In the genomic region with DNA sequence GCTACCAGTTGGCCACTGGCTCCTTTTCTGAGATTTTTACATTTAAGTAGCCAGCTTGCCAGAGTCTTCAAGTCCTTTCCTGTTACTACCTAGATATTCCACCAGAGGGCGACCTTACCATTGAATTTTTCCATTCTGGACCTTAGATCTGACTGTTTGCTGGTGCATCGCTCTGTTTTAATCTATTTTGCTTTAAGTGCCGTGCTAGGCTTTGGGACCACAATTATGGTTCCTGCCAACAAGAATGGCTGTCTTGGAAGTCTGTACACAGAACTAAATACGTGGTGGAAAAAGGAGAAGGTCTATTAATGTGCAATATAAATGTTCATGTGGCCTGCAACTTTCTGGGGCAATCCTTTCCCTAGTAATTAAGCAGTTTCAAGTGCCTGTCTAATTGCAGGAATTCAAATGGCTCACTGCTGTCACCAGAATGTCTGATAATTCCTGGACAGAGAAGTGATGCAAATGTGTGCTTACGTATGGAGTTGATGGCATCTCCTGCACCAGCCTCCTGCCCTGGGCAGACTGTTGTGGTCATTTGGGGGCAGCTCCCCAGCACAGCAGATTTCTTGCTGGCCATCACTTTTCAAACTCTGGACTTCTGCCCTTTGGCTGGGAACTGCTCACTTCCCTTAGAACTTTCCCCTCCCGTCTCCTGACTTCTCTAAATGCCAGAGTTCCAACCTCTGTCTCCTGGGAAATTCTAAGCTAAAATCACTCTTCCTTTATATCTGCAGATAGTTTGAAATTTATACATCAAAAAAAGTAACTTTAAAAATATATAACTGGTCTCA, we compare ENCODE assay signal across 8 cellular contexts. TPM values are rescaled to one million over a fixed set of nuclear protein-coding genes. Genes with fewer than 3 reads are reported as not detected.
DNase-seq lines count a peak whose midpoint lies in the region; ATAC-seq and TF ChIP-seq lines count a peak whose summit lies in the region.

No MANE protein-coding gene starts in this region.

- no peak overlapping the region for H3K27ac ChIP-seq in neutrophil

- H3K4me1 ChIP-seq in neutrophil (ENCODE audit: control insufficient read depth in 1 of 2, insufficient read depth in 1 of 2, low read depth in 1 of 2, low read length in 1 of 2), result peaks cover 11 to 16% of the 10 kb centered on the region in 2 experiments

- H3K36me3 ChIP-seq in neutrophil, result no peaks in the 10 kb centered on the region

- ATAC-seq in GM18868 (IDR thresholded peaks at IDR 0.05; ENCODE audit: unreplicated experiment) (no peak), HG03045 (IDR thresholded peaks at IDR 0.05; ENCODE audit: unreplicated experiment) (no peak)

- no peaks in the 10 kb centered on the region for H3K9me3 ChIP-seq in neutrophil

- DNase-seq in DMS 273 (lab: John Stamatoyannopoulos, UW; ENCODE audit: unreplicated experiment), result peak; percentile 84
- peak; percentile 64 for DNase-seq in HT1080 (ENCODE audit: low read depth)
- peak; percentile 26 for DNase-seq in NCI-H774 (lab: John Stamatoyannopoulos, UW)
- DNase-seq in activated T-cell treated with anti-CD3 and anti-CD28 coated beads for 4 hours, result peak; percentile 49
- peak; percentile 73 to 90 for DNase-seq in foreskin fibroblast

- H3K4me3 ChIP-seq in foreskin fibroblast (ENCODE audit: low read depth in 1 of 2, low read length in 2 of 2) (no peak overlapping the region), neutrophil (ENCODE audit: low read depth in 1 of 2, low read length in 1 of 2) (no peak overlapping the region)

- H3K27me3 ChIP-seq in neutrophil, result peaks cover 22% of the 10 kb centered on the region

- TF ChIP-seq CTCF in foreskin fibroblast (IDR thresholded peaks at IDR 0.05; ENCODE audit: low read depth, low read length), result peak; percentile 40
- TF ChIP-seq CTCF in neutrophil (IDR thresholded peaks at IDR 0.05), result peak; percentile 81

RNA-seq across cellular contexts. Expression of gene HLA-DOA, which starts 5.6 kb away (rescaled TPM):
- not detected in 2 replicates for total RNA-seq in HT1080 (2014; rRNA removed; shearing (Covaris generic))
- polyA plus RNA-seq in HT1080 (2015; cell fraction: cytosol; rRNA removed), result 0.09 TPM in 1 of 2 replicates, not detected in the other
- polyA plus RNA-seq in HT1080 (2015; cell fraction: nucleus; rRNA removed), result 0.11 and 0.28 TPM in 2 replicates

RNA-seq across cellular contexts. Expression of gene BRD2, which starts 46.6 kb away (rescaled TPM):
- total RNA-seq in HT1080 (2014; rRNA removed; shearing (Covaris generic)), result 119 and 125 TPM in 2 replicates
- polyA plus RNA-seq in HT1080 (2015; cell fraction: cytosol; rRNA removed), result 129 TPM in 2 replicates
- polyA plus RNA-seq in HT1080 (2015; cell fraction: nucleus; rRNA removed), result 356 and 358 TPM in 2 replicates

RNA-seq across cellular contexts. Expression of gene HLA-DPA1, which starts 58.4 kb away (rescaled TPM):
- total RNA-seq in HT1080 (2014; rRNA removed; shearing (Covaris generic)), result 2.2 and 8.9 TPM in 2 replicates
- polyA plus RNA-seq in HT1080 (2015; cell fraction: cytosol; rRNA removed), result 7.0 and 8.3 TPM in 2 replicates
- polyA plus RNA-seq in HT1080 (2015; cell fraction: nucleus; rRNA removed), result 8.8 and 9.3 TPM in 2 replicates

Comparison
In these comparisons a context has a peak if more than half of its experiments do, and no peak if none do; other contexts are left out.
1. DNase-seq: peak in every context shown above with its lines; median percentile 84 in DMS 273; 82 in foreskin fibroblast; 64 in HT1080; 49 in activated T-cell treated with anti-CD3 and anti-CD28 coated beads for 4 hours; 26 in NCI-H774.